ENCODE assay signal across 26 cellular contexts in genomic region chr12:113278631-113279030, GRCh38. TPM values are rescaled to one million over a fixed set of nuclear protein-coding genes. Genes with fewer than 3 reads are reported as not detected.
DNase-seq lines count a peak whose midpoint lies in the region; ATAC-seq and TF ChIP-seq lines count a peak whose summit lies in the region.
"Had no signal": no experiment of that assay in that cellular context is flagged by ENCODE, and none has a peak within 500 bp of the region (broad histone marks: within the 10 kb centered on the region; RNA-seq: fewer than 3 reads in every experiment).

No MANE protein-coding gene starts in this region.

- H3K27me3 Mint-ChIP-seq in activated T-helper 17 cell treated with anti-CD3 and anti-CD28 coated beads, Interleukin-2, amount 50 U/mL, for 72 hours: no peaks in the 10 kb centered on the region
- H3K27me3 Mint-ChIP-seq in naive thymus-derived CD4-positive, alpha-beta T cell: no peaks in the 10 kb centered on the region
- H3K27me3 Mint-ChIP-seq in CD8-positive, alpha-beta T cell (ENCODE audit: low read depth): no peaks in the 10 kb centered on the region
- H3K27me3 Mint-ChIP-seq in endodermal cell (ENCODE audit: insufficient read depth): no peaks in the 10 kb centered on the region
- H3K27me3 Mint-ChIP-seq: activated CD4-positive, alpha-beta memory T cell treated with anti-CD3 and anti-CD28 coated beads for 36 hours; stimulated activated naive CD8-positive, alpha-beta T cell treated with anti-CD3 and anti-CD28 coated beads, Interleukin-15, Interleukin-2, amounts not matched to agents 100 ng/mL and 50 ng/mL, for 24 hours had no signal

- POLR2A ChIA-PET in naive thymus-derived CD4-positive, alpha-beta T cell (lab: Charles Lee): no interaction called here
- POLR2A ChIA-PET in CD8-positive, alpha-beta T cell (lab: Charles Lee): no interaction called here

- no peaks in the 10 kb centered on the region for H3K4me1 Mint-ChIP-seq in activated T-helper 17 cell treated with anti-CD3 and anti-CD28 coated beads, Interleukin-2, amount 50 U/mL, for 72 hours
- H3K4me1 Mint-ChIP-seq in naive thymus-derived CD4-positive, alpha-beta T cell: peaks cover 0 to 7% (median 0%) of the 10 kb centered on the region in 7 donors
- no peaks in the 10 kb centered on the region for H3K4me1 Mint-ChIP-seq in CD8-positive, alpha-beta T cell (ENCODE audit: low read depth)
- H3K4me1 Mint-ChIP-seq in endodermal cell: no peaks in the 10 kb centered on the region

- no peak overlapping the region for H3K27ac ChIP-seq in DND-41 (ENCODE audit: low read length)
- H3K27ac ChIP-seq in naive thymus-derived CD4-positive, alpha-beta T cell (ENCODE audit: low read depth, low read length): no peak overlapping the region
- no peak overlapping the region for H3K27ac ChIP-seq in CD8-positive, alpha-beta T cell (ENCODE audit: low read depth, low read length)
- H3K27ac ChIP-seq in endodermal cell (ENCODE audit: low read depth, low read length): no peak overlapping the region
- H3K27ac ChIP-seq: C4-2B, psoas muscle had no signal

- CTCF ChIA-PET in naive thymus-derived CD4-positive, alpha-beta T cell (lab: Charles Lee): no interaction called here
- CTCF ChIA-PET in CD8-positive, alpha-beta T cell (lab: Charles Lee): no interaction called here

- WGBS in endodermal cell (ENCODE audit: insufficient coverage in 1 of 2, insufficient read length in 1 of 2), 2 experiments: 87 to 93% methylated on average over 5 of the region's 5 CpGs

- no peaks in the 10 kb centered on the region; the same call in 1 of the 2 replicates for H4K20me1 ChIP-seq in DND-41 (ENCODE audit: insufficient read depth, low read length)

- H3K36me3 Mint-ChIP-seq in activated T-helper 17 cell treated with anti-CD3 and anti-CD28 coated beads, Interleukin-2, amount 50 U/mL, for 72 hours (ENCODE audit: low read depth): peaks cover 35% of the 10 kb centered on the region
- peaks cover 5 to 42% (median 8%) of the 10 kb centered on the region in 5 donors for H3K36me3 Mint-ChIP-seq in naive thymus-derived CD4-positive, alpha-beta T cell
- peaks cover 53% of the 10 kb centered on the region for H3K36me3 Mint-ChIP-seq in CD8-positive, alpha-beta T cell
- peaks cover 5% of the 10 kb centered on the region for H3K36me3 Mint-ChIP-seq in endodermal cell (ENCODE audit: low read depth)

- no peaks in the 10 kb centered on the region for H3K9me3 ChIP-seq in DND-41 (ENCODE audit: insufficient read depth, low read length, severe bottlenecking)
- no peaks in the 10 kb centered on the region for H3K9me3 ChIP-seq in naive thymus-derived CD4-positive, alpha-beta T cell (ENCODE audit: control insufficient read depth in 2 of 3, low read length in 3 of 3)
- no peaks in the 10 kb centered on the region for H3K9me3 ChIP-seq in CD8-positive, alpha-beta T cell (ENCODE audit: low read length)
- H3K9me3 ChIP-seq in endodermal cell (ENCODE audit: control insufficient read depth, low read length): no peaks in the 10 kb centered on the region
- H3K9me3 ChIP-seq: psoas muscle had no signal

- H2AFZ ChIP-seq in DND-41 (ENCODE audit: low read depth, low read length): no peak overlapping the region

- H3K27me3 ChIP-seq in DND-41 (ENCODE audit: insufficient read depth, low read length, poor library complexity) (no peaks in the 10 kb centered on the region), endodermal cell (ENCODE audit: control insufficient read depth, insufficient read depth, low read length, poor library complexity, severe bottlenecking) (no peaks in the 10 kb centered on the region)
- H3K27me3 ChIP-seq in naive thymus-derived CD4-positive, alpha-beta T cell (ENCODE audit: control insufficient read depth in 2 of 2, insufficient read depth in 2 of 2, low read length in 2 of 2): no peaks in the 10 kb centered on the region
- no peaks in the 10 kb centered on the region for H3K27me3 ChIP-seq in CD8-positive, alpha-beta T cell (ENCODE audit: insufficient read depth, low read length)

- no peaks in the 10 kb centered on the region for H3K79me2 ChIP-seq in DND-41 (ENCODE audit: insufficient read depth, low read length)

- intact Hi-C loops in naive thymus-derived CD4-positive, alpha-beta T cell (cut with micrococcal nuclease): loop anchor here in 1 of 2 donors (5.0 kb wide), 1 partner anchor 46 kb away; no protein-coding TSS in a partner anchor
- intact Hi-C loops in CD8-positive, alpha-beta T cell (cut with DNase I, micrococcal nuclease): no loop called here

- no peak overlapping the region for H3K4me3 Mint-ChIP-seq in activated T-helper 17 cell treated with anti-CD3 and anti-CD28 coated beads, Interleukin-2, amount 50 U/mL, for 72 hours
- H3K4me3 Mint-ChIP-seq in naive thymus-derived CD4-positive, alpha-beta T cell: no peak overlapping the region
- H3K4me3 Mint-ChIP-seq in CD8-positive, alpha-beta T cell: no peak overlapping the region
- no peak overlapping the region for H3K4me3 Mint-ChIP-seq in endodermal cell
- H3K4me3 Mint-ChIP-seq: activated CD4-positive, alpha-beta memory T cell treated with anti-CD3 and anti-CD28 coated beads for 36 hours; stimulated activated naive CD8-positive, alpha-beta T cell treated with anti-CD3 and anti-CD28 coated beads, Interleukin-15, Interleukin-2, amounts not matched to agents 100 ng/mL and 50 ng/mL, for 24 hours had no signal

- no peaks in the 10 kb centered on the region for H3K4me1 ChIP-seq in DND-41 (ENCODE audit: insufficient read depth, low read length)
- no peaks in the 10 kb centered on the region for H3K4me1 ChIP-seq in naive thymus-derived CD4-positive, alpha-beta T cell (ENCODE audit: control insufficient read depth in 2 of 2, insufficient read depth in 2 of 2, low read length in 2 of 2)
- H3K4me1 ChIP-seq in CD8-positive, alpha-beta T cell (ENCODE audit: insufficient read depth, low read length): no peaks in the 10 kb centered on the region
- no peaks in the 10 kb centered on the region for H3K4me1 ChIP-seq in endodermal cell (ENCODE audit: control insufficient read depth, insufficient read depth, low read length)
- H3K4me1 ChIP-seq: psoas muscle had no signal

- H3K27ac Mint-ChIP-seq in activated T-helper 17 cell treated with anti-CD3 and anti-CD28 coated beads, Interleukin-2, amount 50 U/mL, for 72 hours: peak overlapping the region; percentile 18
- peak overlapping the region in 5 of 9 donors; percentile 53 to 88 (median 73) for H3K27ac Mint-ChIP-seq in naive thymus-derived CD4-positive, alpha-beta T cell
- no peak overlapping the region for H3K27ac Mint-ChIP-seq in CD8-positive, alpha-beta T cell
- H3K27ac Mint-ChIP-seq in endodermal cell: no peak overlapping the region
- H3K27ac Mint-ChIP-seq: activated CD4-positive, alpha-beta memory T cell treated with anti-CD3 and anti-CD28 coated beads for 36 hours; stimulated activated naive CD8-positive, alpha-beta T cell treated with anti-CD3 and anti-CD28 coated beads, Interleukin-15, Interleukin-2, amounts not matched to agents 100 ng/mL and 50 ng/mL, for 24 hours had no signal

- DNase-seq in DND-41 (peak; percentile 66), NCI-H187 treated with DMSO at 0.1 percent for 48 hours (lab: John Stamatoyannopoulos, UW) (peak; percentile 40), NCI-H748 (lab: John Stamatoyannopoulos, UW; ENCODE audit: unreplicated experiment) (no peak), endodermal cell (no peak)
- DNase-seq in naive thymus-derived CD4-positive, alpha-beta T cell: no peak
- DNase-seq in CD8-positive, alpha-beta T cell: no peak
- DNase-seq: activated CD4-positive, alpha-beta memory T cell treated with anti-CD3 and anti-CD28 coated beads for 36 hours; activated effector memory CD4-positive, alpha-beta T cell treated with Interleukin-2 at 50 U/mL for 16 hours; amniotic stem cell; effector CD8-positive, alpha-beta T cell; EL; erythroblast; KG1; mesendoderm; MM.1S; NCI-H2107; NCI-H524 treated with DMSO at 0.1 percent for 48 hours; NK-92 treated with Interleukin-12 subunit alpha and Interleukin-12 subunit beta, amount 100 ng/mL, for 24 hours; stimulated activated CD4-positive, alpha-beta T cell treated with anti-CD3 and anti-CD28 coated beads, Interleukin-15, amount 100 ng/mL, for 24 hours had no signal

- ATAC-seq in DND-41 (ENCODE audit: insufficient read depth, low read depth) (peak; percentile 86), GM18873 (IDR thresholded peaks at IDR 0.05; ENCODE audit: low FRiP score, unreplicated experiment) (no peak)
- ATAC-seq in activated T-helper 17 cell treated with anti-CD3 and anti-CD28 coated beads, Interleukin-2, amount 50 U/mL, for 72 hours (replicated peaks): no peak
- no peak for ATAC-seq in naive thymus-derived CD4-positive, alpha-beta T cell
- ATAC-seq in CD8-positive, alpha-beta T cell: no peak
- ATAC-seq: GM12878, Panc1, psoas muscle had no signal

- TF ChIP-seq CTCF in DND-41 (IDR thresholded peaks at IDR 0.05; ENCODE audit: borderline replicate concordance, extremely low read depth, low read length, poor library complexity, severe bottlenecking) (no peak), endodermal cell (conservative IDR thresholded peaks at IDR 0.05) (no peak)
- TF ChIP-seq CTCF in CD8-positive, alpha-beta T cell (IDR thresholded peaks at IDR 0.05): no peak

- no peak overlapping the region for H3K4me2 ChIP-seq in DND-41 (ENCODE audit: insufficient read depth, low read length)

- no peaks in the 10 kb centered on the region for H3K9me3 Mint-ChIP-seq in activated T-helper 17 cell treated with anti-CD3 and anti-CD28 coated beads, Interleukin-2, amount 50 U/mL, for 72 hours
- no peaks in the 10 kb centered on the region for H3K9me3 Mint-ChIP-seq in naive thymus-derived CD4-positive, alpha-beta T cell
- H3K9me3 Mint-ChIP-seq in CD8-positive, alpha-beta T cell: no peaks in the 10 kb centered on the region
- H3K9me3 Mint-ChIP-seq in endodermal cell: no peaks in the 10 kb centered on the region
- H3K9me3 Mint-ChIP-seq: activated CD4-positive, alpha-beta memory T cell treated with anti-CD3 and anti-CD28 coated beads for 36 hours; stimulated activated naive CD8-positive, alpha-beta T cell treated with anti-CD3 and anti-CD28 coated beads, Interleukin-15, Interleukin-2, amounts not matched to agents 100 ng/mL and 50 ng/mL, for 24 hours had no signal

- peaks cover 48% of the 10 kb centered on the region for H3K36me3 ChIP-seq in DND-41 (ENCODE audit: insufficient read depth, low read length)
- peaks cover 0 to 61% (median 9%) of the 10 kb centered on the region in 3 experiments for H3K36me3 ChIP-seq in naive thymus-derived CD4-positive, alpha-beta T cell (ENCODE audit: control insufficient read depth in 2 of 3, insufficient read depth in 3 of 3, low read length in 3 of 3)
- peaks cover 15% of the 10 kb centered on the region for H3K36me3 ChIP-seq in CD8-positive, alpha-beta T cell (ENCODE audit: insufficient read depth, low read length)
- H3K36me3 ChIP-seq in endodermal cell (ENCODE audit: control insufficient read depth, insufficient read depth, low read length): no peaks in the 10 kb centered on the region

- H3K4me3 ChIP-seq in DND-41 (ENCODE audit: low read depth in 1 of 2, low read length in 2 of 2) (no peak overlapping the region), endodermal cell (ENCODE audit: low read length) (no peak overlapping the region)
- H3K4me3 ChIP-seq in naive thymus-derived CD4-positive, alpha-beta T cell (ENCODE audit: low read length): no peak overlapping the region
- no peak overlapping the region for H3K4me3 ChIP-seq in CD8-positive, alpha-beta T cell (ENCODE audit: low read depth, low read length)
- H3K4me3 ChIP-seq: GM12878, psoas muscle had no signal

- H3K9ac ChIP-seq in DND-41 (ENCODE audit: low read depth, low read length) (no peak overlapping the region), endodermal cell (ENCODE audit: extremely low read depth, low read length, poor library complexity, severe bottlenecking) (no peak overlapping the region)

RNA-seq across cellular contexts. Expression of gene SLC8B1, which starts 56.3 kb away (rescaled TPM):
- 10 to 100 TPM; 23.2 to 28.4 TPM for total RNA-seq in activated T-helper 17 cell treated with anti-CD3 and anti-CD28 coated beads, Interleukin-2, amount 50 U/mL, for 72 hours
- total RNA-seq in naive thymus-derived CD4-positive, alpha-beta T cell: 100 to 1,000 TPM in 4 of 5 experiments, 10 to 100 TPM in 1; 40.9 to 169 (median 140) TPM
- polyA plus RNA-seq in naive thymus-derived CD4-positive, alpha-beta T cell: 100 to 1,000 TPM in 1 of 2 donors, 10 to 100 TPM in 1; 68.1 to 144 TPM
- total RNA-seq in CD8-positive, alpha-beta T cell: 10 to 100 TPM; 67.3 to 72.8 TPM
- 1 to 10 TPM; 6.9 to 9.1 TPM for total RNA-seq in endodermal cell
- polyA plus RNA-seq in endodermal cell (2013, experiment 1 of 2): 8.2 TPM
- polyA plus RNA-seq in endodermal cell (2013, experiment 2 of 2): 8.4 TPM

RNA-seq across cellular contexts. Expression of gene TPCN1, which starts 57.4 kb away (rescaled TPM):
- total RNA-seq in activated T-helper 17 cell treated with anti-CD3 and anti-CD28 coated beads, Interleukin-2, amount 50 U/mL, for 72 hours: 10 to 100 TPM; 29.4 to 67.7 TPM
- 100 to 1,000 TPM in 3 of 5 experiments, 10 to 100 TPM in 2; 49.5 to 124 (median 107) TPM for total RNA-seq in naive thymus-derived CD4-positive, alpha-beta T cell
- 10 to 100 TPM; 15.3 to 31.2 TPM for polyA plus RNA-seq in naive thymus-derived CD4-positive, alpha-beta T cell
- total RNA-seq in CD8-positive, alpha-beta T cell: 10 to 100 TPM; 32.8 to 37.0 TPM
- 10 to 100 TPM; 18.9 to 30.8 TPM for total RNA-seq in endodermal cell
- polyA plus RNA-seq in endodermal cell (2013, experiment 1 of 2): 15.6 TPM
- polyA plus RNA-seq in endodermal cell (2013, experiment 2 of 2): 14.2 TPM

Comparison
In these comparisons a context has a peak if more than half of its experiments do, and no peak if none do; other contexts are left out.
1. DNase-seq: peak in DND-41 (single experiment) and NCI-H187 treated with DMSO at 0.1 percent for 48 hours (single experiment); none in naive thymus-derived CD4-positive, alpha-beta T cell (0 of 9), CD8-positive, alpha-beta T cell (0 of 7), NCI-H748 (single experiment) and endodermal cell (single experiment).
2. H3K27ac Mint-ChIP-seq: peak in activated T-helper 17 cell treated with anti-CD3 and anti-CD28 coated beads, Interleukin-2, amount 50 U/mL, for 72 hours (single experiment) and naive thymus-derived CD4-positive, alpha-beta T cell (5 of 9); none in CD8-positive, alpha-beta T cell (single experiment) and endodermal cell (single experiment).